ENCODE assay signal across 24 cellular contexts in the genomic region with DNA sequence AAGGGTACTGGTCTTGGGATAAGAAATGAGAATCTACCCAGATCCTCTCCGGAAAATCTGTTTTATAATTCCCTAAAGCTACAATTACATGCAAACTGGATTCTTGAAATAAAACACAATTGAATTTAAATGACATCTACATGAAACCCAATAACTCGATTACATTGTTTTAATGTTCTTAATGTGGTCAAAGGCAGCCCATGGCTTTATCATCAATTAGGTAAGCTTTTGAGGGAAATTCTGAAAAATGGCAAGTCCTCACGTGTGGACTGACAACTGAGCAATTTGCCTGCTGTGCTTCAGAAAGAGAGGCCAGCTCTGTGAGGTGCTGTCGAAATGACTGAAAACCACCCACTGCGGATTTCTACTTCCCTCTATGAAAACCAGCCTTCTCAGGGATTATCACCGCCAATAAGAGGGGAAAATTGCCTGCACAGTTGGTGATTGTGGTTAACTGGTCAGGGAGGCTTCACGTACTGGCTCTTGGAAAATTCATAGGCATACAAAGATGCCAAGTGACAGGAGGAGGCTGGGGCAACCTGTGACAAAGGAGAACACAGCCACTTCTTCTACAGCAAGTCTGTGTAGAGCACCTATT.
DNase-seq lines count a peak whose midpoint lies in the region; ATAC-seq, FAIRE-seq and TF ChIP-seq lines count a peak whose summit lies in the region.
"Had no signal": no experiment of that assay in that cellular context is flagged by ENCODE, and none has a peak within 500 bp of the region (broad histone marks: within the 10 kb centered on the region; RNA-seq: fewer than 3 reads in every experiment).

No MANE protein-coding gene starts in this region.

- WGBS in SK-N-SH (ENCODE audit: low lambda C conversion rate), result 26% methylated on average over 5 of the region's 7 CpGs
- 57 to 76% methylated on average over 3 to 7 of the region's 7 CpGs for WGBS in endodermal cell (ENCODE audit: insufficient coverage in 1 of 2, insufficient read length in 1 of 2), 2 experiments

- H4K20me1 ChIP-seq in SK-N-SH (ENCODE audit: insufficient read depth), result no peaks in the 10 kb centered on the region
- H4K20me1 ChIP-seq: BLaER1 treated with 17β-estradiol and CSF1 and Interleukin-3, amounts not matched to agents 10 nM and 100 nM had no signal

- H3F3A ChIP-seq in SK-N-SH (replicated peaks; ENCODE audit: insufficient read depth), result no peaks in the 10 kb centered on the region

- H3K36me3 ChIP-seq in SK-N-SH (replicated peaks in 1 of 2; ENCODE audit: control insufficient read depth in 1 of 2, insufficient read depth in 2 of 2, low read length in 1 of 2) (no peaks in the 10 kb centered on the region), endodermal cell (ENCODE audit: control insufficient read depth, insufficient read depth, low read length) (no peaks in the 10 kb centered on the region)
- H3K36me3 ChIP-seq: BLaER1 treated with 17β-estradiol and CSF1 and Interleukin-3, amounts not matched to agents 10 nM and 100 nM had no signal

- DNase-seq in D721Med (ENCODE audit: insufficient read length, low spot score), result peak; percentile 17
- peak; percentile 75 for DNase-seq in NCI-H146 (lab: John Stamatoyannopoulos, UW)
- peak; percentile 37 for DNase-seq in SK-N-SH
- DNase-seq in endodermal cell, result no peak
- DNase-seq in left lobe of liver (ENCODE audit: low spot score), result no peak
- DNase-seq in effector CD4-positive, alpha-beta T cell, result no peak
- DNase-seq in activated naive CD4-positive, alpha-beta T cell treated with anti-CD3 and anti-CD28 coated beads, Interleukin-2, amount 50 U/mL, for 16 hours, result no peak
- DNase-seq: CD8-positive, alpha-beta memory T cell; DMS79; HFFc6; IMR-90; Karpas-422; NCI-H2029; NCI-H2171 treated with DMSO at 0.1 percent for 48 hours; NCI-H524 treated with DMSO at 0.1 percent for 48 hours; PC-9; SIG-M5 had no signal

- peaks cover 9% of the 10 kb centered on the region for H3K9me3 Mint-ChIP-seq in endodermal cell
- H3K9me3 Mint-ChIP-seq: CD8-positive, alpha-beta memory T cell had no signal

- no peak for ATAC-seq in left lobe of liver
- ATAC-seq in HG02763 (IDR thresholded peaks at IDR 0.05; ENCODE audit: unreplicated experiment), result no peak
- ATAC-seq: A549 had no signal

- H3K27ac ChIP-seq in SK-N-SH (ENCODE audit: low read depth in 2 of 2, low read length in 1 of 2) (peak overlapping the region in 1 of 2 experiments; percentile 76; a peak in 2 of 4 replicates), endodermal cell (ENCODE audit: low read depth, low read length) (peak overlapping the region; percentile 14)
- H3K27ac ChIP-seq: A549; BLaER1 treated with 17β-estradiol and CSF1 and Interleukin-3, amounts not matched to agents 10 nM and 100 nM; PC-9; RWPE1 had no signal

- H3K36me3 Mint-ChIP-seq in endodermal cell (ENCODE audit: low read depth), result no peaks in the 10 kb centered on the region

- no peak overlapping the region for H3K27ac Mint-ChIP-seq in endodermal cell
- H3K27ac Mint-ChIP-seq: CD8-positive, alpha-beta memory T cell; HFFc6 had no signal

- no peaks in the 10 kb centered on the region for H3K9me2 ChIP-seq in SK-N-SH

- POLR2A ChIA-PET in SK-N-SH (lab: Yijun Ruan, JAX), result no interaction called here

- H3K9me3 ChIP-seq in SK-N-SH (no peaks in the 10 kb centered on the region), endodermal cell (ENCODE audit: control insufficient read depth, low read length) (no peaks in the 10 kb centered on the region)
- H3K9me3 ChIP-seq: A549 had no signal

- no peak for FAIRE-seq in D721Med (lab: Jason Lieb, UNC)
- FAIRE-seq: GM12892, GM18507, H54 had no signal

- TF ChIP-seq RAD21 in SK-N-SH (IDR thresholded peaks at IDR 0.05; ENCODE audit: low read length), result no peak

- no peaks in the 10 kb centered on the region for H3K79me2 ChIP-seq in SK-N-SH (ENCODE audit: insufficient read depth)

- peaks cover 2% of the 10 kb centered on the region for H3K27me3 Mint-ChIP-seq in endodermal cell (ENCODE audit: insufficient read depth)

- TF ChIP-seq EP300 in SK-N-SH (IDR thresholded peaks at IDR 0.05; ENCODE audit: borderline replicate concordance in 1 of 2, low read depth in 1 of 2, low read length in 1 of 2), result peak in 1 of 2 experiments; percentile 87; a peak in 2 of 4 replicates

- H3K4me3 Mint-ChIP-seq in endodermal cell, result no peak overlapping the region
- H3K4me3 Mint-ChIP-seq: CD8-positive, alpha-beta memory T cell; HFFc6 had no signal

- H3K27me3 ChIP-seq in SK-N-SH (ENCODE audit: insufficient read depth) (no peaks in the 10 kb centered on the region), endodermal cell (ENCODE audit: control insufficient read depth, insufficient read depth, low read length, poor library complexity, severe bottlenecking) (no peaks in the 10 kb centered on the region)
- H3K27me3 ChIP-seq: BLaER1 treated with 17β-estradiol and CSF1 and Interleukin-3, amounts not matched to agents 10 nM and 100 nM had no signal

- no peak overlapping the region for H3K4me3 ChIP-seq in SK-N-SH (ENCODE audit: low read depth in 2 of 2, low read length in 1 of 2)
- no peak overlapping the region for H3K4me3 ChIP-seq in endodermal cell (ENCODE audit: low read length)
- H3K4me3 ChIP-seq: A549; BLaER1 treated with 17β-estradiol and CSF1 and Interleukin-3, amounts not matched to agents 10 nM and 100 nM; PC-9 had no signal

- CTCF ChIA-PET in SK-N-SH (lab: Yijun Ruan, JAX), result interaction anchor here (1.1 to 1.2 kb wide), 3 partner anchors 18 to 201 kb away, joined by 3 to 4 read pairs (median 3); partner anchors contain the start of gene SLCO3A1

- TF ChIP-seq CTCF in D721Med (IDR thresholded peaks at IDR 0.05; ENCODE audit: insufficient read depth, missing control alignments), result no peak
- no peak for TF ChIP-seq CTCF in SK-N-SH (IDR thresholded peaks at IDR 0.05)
- TF ChIP-seq CTCF in endodermal cell (conservative IDR thresholded peaks at IDR 0.05), result no peak

- peaks cover 0 to 14% of the 10 kb centered on the region in 2 experiments; a peak in 2 of 4 replicates for H3K4me1 ChIP-seq in SK-N-SH (ENCODE audit: control insufficient read depth in 1 of 2, insufficient read depth in 2 of 2, low read depth in 1 of 2, low read length in 1 of 2)
- H3K4me1 ChIP-seq in endodermal cell (ENCODE audit: control insufficient read depth, insufficient read depth, low read length), result no peaks in the 10 kb centered on the region
- H3K4me1 ChIP-seq: A549; BLaER1 treated with 17β-estradiol and CSF1 and Interleukin-3, amounts not matched to agents 10 nM and 100 nM had no signal

- no peaks in the 10 kb centered on the region for H3K4me1 Mint-ChIP-seq in endodermal cell

- no peak overlapping the region for H3K9ac ChIP-seq in SK-N-SH
- H3K9ac ChIP-seq in endodermal cell (ENCODE audit: extremely low read depth, low read length, poor library complexity, severe bottlenecking), result no peak overlapping the region
- H3K9ac ChIP-seq: BLaER1 treated with 17β-estradiol and CSF1 and Interleukin-3, amounts not matched to agents 10 nM and 100 nM had no signal

- no peak overlapping the region for H2AFZ ChIP-seq in SK-N-SH (ENCODE audit: low read depth)
- H2AFZ ChIP-seq: PC-9 had no signal

- no peak overlapping the region for H3K4me2 ChIP-seq in SK-N-SH
- H3K4me2 ChIP-seq: A549; BLaER1 treated with 17β-estradiol and CSF1 and Interleukin-3, amounts not matched to agents 10 nM and 100 nM; PC-9 had no signal

TF ChIP-seq in SK-N-SH, 30 proteins besides CTCF, POLR2A, EP300 and RAD21 (continues in another document):
- TF ChIP-seq ZBTB33 (IDR thresholded peaks at IDR 0.05; ENCODE audit: borderline replicate concordance, low read depth), result no peak
- TF ChIP-seq TCF12 (IDR thresholded peaks at IDR 0.05), result no peak
- TF ChIP-seq MEF2A (IDR thresholded peaks at IDR 0.05; ENCODE audit: borderline replicate concordance, low read depth), result no peak
- peak; percentile 93 for TF ChIP-seq MXI1 (IDR thresholded peaks at IDR 0.05; ENCODE audit: low read depth, low read length)
- TF ChIP-seq GATA2 (CRISPR knock-in tag; IDR thresholded peaks at IDR 0.05), result peak; percentile 78
- TF ChIP-seq TAF1 (IDR thresholded peaks at IDR 0.05; ENCODE audit: borderline replicate concordance, low read depth, low read length), result no peak
- TF ChIP-seq YY1 (IDR thresholded peaks at IDR 0.05; ENCODE audit: low read depth), result no peak
- no peak for TF ChIP-seq ELF1 (IDR thresholded peaks at IDR 0.05)
- TF ChIP-seq, protein P1, sequence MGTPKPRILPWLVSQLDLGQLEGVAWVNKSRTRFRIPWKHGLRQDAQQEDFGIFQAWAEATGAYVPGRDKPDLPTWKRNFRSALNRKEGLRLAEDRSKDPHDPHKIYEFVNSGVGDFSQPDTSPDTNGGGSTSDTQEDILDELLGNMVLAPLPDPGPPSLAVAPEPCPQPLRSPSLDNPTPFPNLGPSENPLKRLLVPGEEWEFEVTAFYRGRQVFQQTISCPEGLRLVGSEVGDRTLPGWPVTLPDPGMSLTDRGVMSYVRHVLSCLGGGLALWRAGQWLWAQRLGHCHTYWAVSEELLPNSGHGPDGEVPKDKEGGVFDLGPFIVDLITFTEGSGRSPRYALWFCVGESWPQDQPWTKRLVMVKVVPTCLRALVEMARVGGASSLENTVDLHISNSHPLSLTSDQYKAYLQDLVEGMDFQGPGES (IDR thresholded peaks at IDR 0.05; ENCODE audit: low read depth, low read length), result no peak
- peak; percentile 83; the same call in 1 of the 2 replicates for TF ChIP-seq RCOR1 (IDR thresholded peaks at IDR 0.05; ENCODE audit: low read length)
- no peak for TF ChIP-seq SMC3 (IDR thresholded peaks at IDR 0.05; ENCODE audit: low read depth, low read length)
- no peak for TF ChIP-seq FOSL2 (IDR thresholded peaks at IDR 0.05; ENCODE audit: borderline replicate concordance, low read depth)
- TF ChIP-seq EZH2phosphoT487 (IDR thresholded peaks at IDR 0.05; ENCODE audit: borderline replicate concordance, low read depth), result no peak
- TF ChIP-seq FOXJ3 (CRISPR knock-in tag; IDR thresholded peaks at IDR 0.05), result 0 out of 2 replicates have a peak, but pooled peaks have one; percentile 42

Comparison
In these comparisons a context has a peak if more than half of its experiments do, and no peak if none do; other contexts are left out.
1. DNase-seq: peak in D721Med (single experiment), NCI-H146 (single experiment) and SK-N-SH (single experiment); none in endodermal cell (single experiment), left lobe of liver (single experiment), effector CD4-positive, alpha-beta T cell (single experiment) and activated naive CD4-positive, alpha-beta T cell treated with anti-CD3 and anti-CD28 coated beads, Interleukin-2, amount 50 U/mL, for 16 hours (single experiment).